In genomic region chr14:85948163-85948562, GRCh38 we compare ENCODE assay signal across 22 cellular contexts.
"Had no signal": no experiment of that assay in that cellular context is flagged by ENCODE, and none has a peak within 500 bp of the region (broad histone marks: within the 10 kb centered on the region; RNA-seq: fewer than 3 reads in every experiment).

No MANE protein-coding gene starts in this region.

- H3K27ac ChIP-seq: ascending aorta, colonic mucosa, gastrocnemius medialis, heart left ventricle, left ventricle myocardium inferior, parathyroid adenoma, stomach, VCaP had no signal

- H3K27me3 Mint-ChIP-seq: activated naive CD4-positive, alpha-beta T cell treated with anti-CD3 and anti-CD28 coated beads, Interleukin-2, amount 50 U/mL, for 24 hours; central memory CD8-positive, alpha-beta T cell; memory B cell; naive B cell; type B pancreatic cell had no signal

- H3K9me3 ChIP-seq: ascending aorta, colonic mucosa, gastrocnemius medialis, heart left ventricle, left ventricle myocardium inferior, stomach had no signal

- H3K36me3 Mint-ChIP-seq: stimulated activated effector memory CD8-positive, alpha-beta T cell treated with anti-CD3 and anti-CD28 coated beads, Interleukin-12 subunit alpha, Interleukin-12 subunit beta, amount 100 ng/mL, for 72 hours; type B pancreatic cell had no signal

- H3K27me3 ChIP-seq: ascending aorta, colonic mucosa, gastrocnemius medialis, heart left ventricle, stomach had no signal

- H3K4me1 ChIP-seq: ascending aorta, colonic mucosa, gastrocnemius medialis, left ventricle myocardium inferior, parathyroid adenoma, stomach had no signal

- H3K4me3 Mint-ChIP-seq: activated naive CD4-positive, alpha-beta T cell treated with anti-CD3 and anti-CD28 coated beads, Interleukin-2, amount 50 U/mL, for 24 hours; central memory CD8-positive, alpha-beta T cell; memory B cell; naive B cell; stimulated activated effector memory CD8-positive, alpha-beta T cell treated with anti-CD3 and anti-CD28 coated beads, Interleukin-12 subunit alpha, Interleukin-12 subunit beta, amount 100 ng/mL, for 72 hours; type B pancreatic cell had no signal

- H3K9me3 Mint-ChIP-seq: activated naive CD4-positive, alpha-beta T cell treated with anti-CD3 and anti-CD28 coated beads, Interleukin-2, amount 50 U/mL, for 24 hours; central memory CD8-positive, alpha-beta T cell; stimulated activated effector memory CD8-positive, alpha-beta T cell treated with anti-CD3 and anti-CD28 coated beads, Interleukin-12 subunit alpha, Interleukin-12 subunit beta, amount 100 ng/mL, for 72 hours; type B pancreatic cell had no signal

- H3K36me3 ChIP-seq: ascending aorta, colonic mucosa, gastrocnemius medialis, heart left ventricle, left ventricle myocardium inferior, stomach had no signal

- H3K27ac Mint-ChIP-seq: activated naive CD4-positive, alpha-beta T cell treated with anti-CD3 and anti-CD28 coated beads, Interleukin-2, amount 50 U/mL, for 24 hours; memory B cell; stimulated activated effector memory CD8-positive, alpha-beta T cell treated with anti-CD3 and anti-CD28 coated beads, Interleukin-12 subunit alpha, Interleukin-12 subunit beta, amount 100 ng/mL, for 72 hours; type B pancreatic cell had no signal

- ATAC-seq: gastrocnemius medialis; heart left ventricle; mucosa of descending colon; sciatic nerve; stimulated activated effector memory CD8-positive, alpha-beta T cell treated with anti-CD3 and anti-CD28 coated beads, Interleukin-12 subunit alpha, Interleukin-12 subunit beta, amount 100 ng/mL, for 72 hours had no signal

- H3K4me3 ChIP-seq: ascending aorta, colonic mucosa, gastrocnemius medialis, heart left ventricle, left ventricle myocardium inferior, mucosa of descending colon, smooth muscle cell, stomach had no signal

- DNase-seq: activated CD4-positive, alpha-beta T cell treated with anti-CD3 and anti-CD28 coated beads for 1 hour; activated CD4-positive, alpha-beta T cell treated with anti-CD3 and anti-CD28 coated beads, Interleukin-2, amount 50 U/mL, for 4 hours; activated gamma-delta T cell; colonic mucosa; gastrocnemius medialis; heart left ventricle; left ventricle myocardium inferior; mucosa of descending colon; naive B cell; stimulated activated CD4-positive, alpha-beta T cell treated with anti-CD3 and anti-CD28 coated beads, Interleukin-4, amount 100 ng/mL, for 1 hour; stomach; T1000 had no signal
